Comparison of ENCODE assay signal across 18 cellular contexts in the genomic region with DNA sequence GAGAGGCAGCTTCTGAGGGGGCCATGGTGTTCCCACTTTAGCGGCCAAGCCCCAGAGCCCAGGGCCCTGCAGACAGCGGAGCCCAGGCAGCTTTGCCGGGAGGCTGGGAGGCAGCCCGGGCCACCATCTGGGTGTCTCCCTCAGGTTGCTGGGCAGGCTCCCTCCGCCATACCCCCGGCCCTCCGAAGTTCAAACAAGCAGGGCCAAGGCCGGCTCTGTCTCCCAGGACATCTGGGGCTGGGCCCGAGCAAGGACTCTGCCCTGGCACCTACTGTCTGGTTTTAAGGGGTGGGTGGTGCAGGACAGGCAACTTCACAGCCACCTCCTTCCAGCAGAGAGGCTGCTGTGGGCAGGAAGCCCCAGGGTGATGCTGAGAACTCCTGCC. TPM values are rescaled to one million over a fixed set of nuclear protein-coding genes. Genes with fewer than 3 reads are reported as not detected.
A peak's percentile ranks its signal among the peaks of the same experiment; 100 is the strongest.
DNase-seq lines count a peak whose midpoint lies in the region; ATAC-seq and TF ChIP-seq lines count a peak whose summit lies in the region.
"Had no signal": no experiment of that assay in that cellular context is flagged by ENCODE, and none has a peak within 500 bp of the region (broad histone marks: within the 10 kb centered on the region; RNA-seq: fewer than 3 reads in every experiment).

No MANE protein-coding gene starts in this region.

- peaks cover 17% of the 10 kb centered on the region for H3K36me3 Mint-ChIP-seq in activated CD4-positive, alpha-beta T cell treated with anti-CD3 and anti-CD28 coated beads, Interleukin-2, amount 10 ng/mL, durations not matched to agents 24 days and 14 days (ENCODE audit: low read depth)

- no peaks in the 10 kb centered on the region for H3K9me3 Mint-ChIP-seq in activated CD4-positive, alpha-beta T cell treated with anti-CD3 and anti-CD28 coated beads, Interleukin-2, amount 10 ng/mL, durations not matched to agents 24 days and 14 days
- H3K9me3 Mint-ChIP-seq: HFFc6 had no signal

- H3K9ac ChIP-seq in HCT116 (ENCODE audit: low read length) = no peak overlapping the region
- H3K9ac ChIP-seq: GM23248 had no signal

- H3K79me2 ChIP-seq in HCT116 (ENCODE audit: insufficient read depth, low read length) = peaks cover 35% of the 10 kb centered on the region

- H3K27me3 ChIP-seq in right cardiac atrium (ENCODE audit: control insufficient read depth, insufficient read depth) = no peaks in the 10 kb centered on the region
- H3K27me3 ChIP-seq in HCT116 (ENCODE audit: insufficient read depth, low read length) = no peaks in the 10 kb centered on the region
- H3K27me3 ChIP-seq in psoas muscle (ENCODE audit: insufficient read depth in 3 of 3, low read length in 2 of 3) = no peaks in the 10 kb centered on the region
- H3K27me3 ChIP-seq: MG63, SJSA1 had no signal

- no peaks in the 10 kb centered on the region for H3K9me2 ChIP-seq in HCT116 (ENCODE audit: insufficient read depth)

- H3K4me3 ChIP-seq in right cardiac atrium (ENCODE audit: low read length) (no peak overlapping the region), HCT116 (replicated peaks in 1 of 2; ENCODE audit: low read depth in 1 of 2, low read length in 2 of 2) (no peak overlapping the region), psoas muscle (no peak overlapping the region)
- H3K4me3 ChIP-seq: GM23248, MG63, SJSA1 had no signal

- TF ChIP-seq RAD21 in HCT116 (IDR thresholded peaks at IDR 0.05; ENCODE audit: low read depth) = no peak

- in situ Hi-C loops in ACHN (cut with HindIII; ENCODE audit: low pct_ligation_motif_present, low pct_unique_long_range_greater_than_20kb, low sequenced_read_pairs) = no loop called here

- peaks cover 5% of the 10 kb centered on the region for H3K4me1 Mint-ChIP-seq in activated CD4-positive, alpha-beta T cell treated with anti-CD3 and anti-CD28 coated beads, Interleukin-2, amount 10 ng/mL, durations not matched to agents 24 days and 14 days

- H3K9me3 ChIP-seq in right cardiac atrium (ENCODE audit: control insufficient read depth, low read length) = no peaks in the 10 kb centered on the region
- H3K9me3 ChIP-seq in HCT116 (ENCODE audit: control insufficient read depth in 1 of 2, insufficient read depth in 1 of 2, low read depth in 1 of 2, low read length in 2 of 2) = no peaks in the 10 kb centered on the region
- H3K9me3 ChIP-seq in psoas muscle = no peaks in the 10 kb centered on the region
- H3K9me3 ChIP-seq: MG63, SJSA1 had no signal

- CTCF ChIA-PET in HCT116 (lab: Charles Lee) = no interaction called here

- no peak for ATAC-seq in right cardiac atrium
- no peak for ATAC-seq in left ventricle myocardium superior
- ATAC-seq in HCT116 = no peak
- no peak for ATAC-seq in psoas muscle

- 86% methylated on average over 9 of the region's 9 CpGs for WGBS in right cardiac atrium
- WGBS in psoas muscle, 3 donors = 86 to 100% (median 90%) methylated on average over 4 to 9 of the region's 9 CpGs

- RAD21 ChIA-PET in HCT116 (lab: Charles Lee; ENCODE audit: low non-redundant PET in 1 of 2, low total read pairs in 2 of 2, uncharacterized antibody in 2 of 2, unreplicated experiment in 2 of 2) = no interaction called here

- no TSS peak for BruUV-seq in HCT116 (replicated peaks; lab: Mats Ljungman, UMichigan)

- no peak overlapping the region for H3K27ac Mint-ChIP-seq in activated CD4-positive, alpha-beta T cell treated with anti-CD3 and anti-CD28 coated beads, Interleukin-2, amount 10 ng/mL, durations not matched to agents 24 days and 14 days
- H3K27ac Mint-ChIP-seq: B cell, HFFc6 had no signal

- H3K4me1 ChIP-seq in right cardiac atrium (ENCODE audit: control insufficient read depth, insufficient read depth, low read length) (peaks cover 6% of the 10 kb centered on the region), HCT116 (ENCODE audit: control insufficient read depth in 1 of 2, insufficient read depth in 2 of 2, low read length in 2 of 2) (peaks cover 11 to 22% of the 10 kb centered on the region in 2 experiments; a peak in 3 of 4 replicates), psoas muscle (peaks cover 9% of the 10 kb centered on the region)

- no peaks in the 10 kb centered on the region for H3K27me3 Mint-ChIP-seq in activated CD4-positive, alpha-beta T cell treated with anti-CD3 and anti-CD28 coated beads, Interleukin-2, amount 10 ng/mL, durations not matched to agents 24 days and 14 days
- H3K27me3 Mint-ChIP-seq: B cell had no signal

- H3K36me3 ChIP-seq in HCT116 (ENCODE audit: control insufficient read depth in 1 of 2, insufficient read depth in 2 of 2, low read length in 2 of 2) (peaks cover 15 to 59% of the 10 kb centered on the region in 2 experiments), psoas muscle (ENCODE audit: insufficient read depth in 1 of 2, low read depth in 1 of 2) (peaks cover 10 to 62% of the 10 kb centered on the region in 2 donors)

- intact Hi-C loops in right cardiac atrium (cut with DNase I) = no loop called here
- intact Hi-C loops in left ventricle myocardium superior (cut with micrococcal nuclease) = no loop called here
- intact Hi-C loops in HCT116 (cut with micrococcal nuclease) = no loop called here
- intact Hi-C loops in psoas muscle (cut with DNase I) = no loop called here
- intact Hi-C loops in activated CD4-positive, alpha-beta T cell treated with anti-CD3 and anti-CD28 coated beads, Interleukin-2, amount 10 ng/mL, durations not matched to agents 24 days and 14 days (cut with micrococcal nuclease) = no loop called here

- no peak overlapping the region for H3K4me2 ChIP-seq in HCT116 (ENCODE audit: low read length)

- no peak overlapping the region for H2AFZ ChIP-seq in HCT116 (ENCODE audit: low read depth, low read length, poor library complexity, severe bottlenecking)
- H2AFZ ChIP-seq: GM23248 had no signal

- peak in 2 of 3 donors; percentile 29 to 54 for DNase-seq in right cardiac atrium
- no peak for DNase-seq in left ventricle myocardium superior
- no peak for DNase-seq in HCT116 (ENCODE audit: low read depth, low spot score)
- DNase-seq in psoas muscle = peak; percentile 12 to 42
- no peak for DNase-seq in ACHN
- no peak for DNase-seq in activated CD4-positive, alpha-beta T cell treated with anti-CD3 and anti-CD28 coated beads, Interleukin-2, amount 10 ng/mL, durations not matched to agents 24 days and 14 days
- DNase-seq: DMS153, GM23248, H7, HFFc6, KG1, MG63, NCI-H2029, NCI-H446, NCI-H524 treated with DMSO at 0.1 percent for 48 hours, NCI-H774 had no signal

- POLR2A ChIA-PET in HCT116 (lab: Charles Lee) = no interaction called here

- H4K20me1 ChIP-seq in HCT116 (ENCODE audit: insufficient read depth) = no peaks in the 10 kb centered on the region; the same call in 1 of the 2 replicates

- TF ChIP-seq CTCF in HCT116 (IDR thresholded peaks at IDR 0.05 in 2 of 3, conservative IDR thresholded peaks at IDR 0.05 in 1 of 3; ENCODE audit: borderline replicate concordance in 1 of 3, insufficient read depth in 1 of 3, low read depth in 2 of 3, low read length in 2 of 3) (no peak), psoas muscle (IDR thresholded peaks at IDR 0.05) (no peak)

- no peak overlapping the region for H3K4me3 Mint-ChIP-seq in activated CD4-positive, alpha-beta T cell treated with anti-CD3 and anti-CD28 coated beads, Interleukin-2, amount 10 ng/mL, durations not matched to agents 24 days and 14 days
- H3K4me3 Mint-ChIP-seq: B cell, HFFc6 had no signal

- no peak overlapping the region for H3K27ac ChIP-seq in right cardiac atrium (ENCODE audit: low read length)
- H3K27ac ChIP-seq in HCT116 (ENCODE audit: low read depth, low read length) = peak overlapping the region; percentile 19; the same call in 1 of the 2 replicates
- H3K27ac ChIP-seq in psoas muscle = no peak overlapping the region
- H3K27ac ChIP-seq: GM23248, SJSA1 had no signal

- TF ChIP-seq POLR2A in HCT116 (IDR thresholded peaks at IDR 0.05; ENCODE audit: borderline replicate concordance, extremely low read depth, insufficient read depth, insufficient read length) = no peak

RNA-seq across cellular contexts. Expression of a gene that starts 2.6 kb away (rescaled TPM):
- total RNA-seq in right cardiac atrium = 10 to 100 TPM; 51.3 to 63.1 (median 58.4) TPM
- polyA plus RNA-seq in right cardiac atrium = 82.1 TPM
- total RNA-seq in left ventricle myocardium superior = 67.7 TPM
- total RNA-seq in HCT116 (2021; ENCODE audit: unreplicated experiment) = 176 TPM
- 120 and 129 TPM in 2 replicates for polyA plus RNA-seq in HCT116 (2012)
- 100 to 1,000 TPM in 3 of 4 donors, 10 to 100 TPM in 1; 72.6 to 136 (median 104) TPM for total RNA-seq in psoas muscle
- polyA plus RNA-seq in psoas muscle = 100 to 1,000 TPM; 117 to 170 (median 133) TPM
- total RNA-seq in activated CD4-positive, alpha-beta T cell treated with anti-CD3 and anti-CD28 coated beads, Interleukin-2, amount 10 ng/mL, durations not matched to agents 24 days and 14 days = 230 and 232 TPM in 2 replicates

RNA-seq across cellular contexts. Expression of a gene that starts 11.3 kb away (rescaled TPM):
- total RNA-seq in right cardiac atrium (10 to 100 TPM; 87.1 to 93.7 (median 90.6) TPM), left ventricle myocardium superior (90.6 TPM), HCT116 (2021; ENCODE audit: unreplicated experiment) (205 TPM), psoas muscle (100 to 1,000 TPM in 2 of 4 donors, 10 to 100 TPM in 2; 89.8 to 112 (median 97.7) TPM)
- polyA plus RNA-seq in right cardiac atrium (75.1 TPM), psoas muscle (100 to 1,000 TPM in 2 of 3 donors, 10 to 100 TPM in 1; 87.1 to 114 (median 104) TPM)
- polyA plus RNA-seq in HCT116 (2012) = 154 and 156 TPM in 2 replicates
- total RNA-seq in activated CD4-positive, alpha-beta T cell treated with anti-CD3 and anti-CD28 coated beads, Interleukin-2, amount 10 ng/mL, durations not matched to agents 24 days and 14 days = 117 and 118 TPM in 2 replicates

RNA-seq across cellular contexts. Expression of a gene that starts 11.4 kb away (rescaled TPM):
- total RNA-seq in right cardiac atrium (10 to 100 TPM; 19.0 to 25.1 (median 20.2) TPM), left ventricle myocardium superior (21.8 TPM), HCT116 (2021; ENCODE audit: unreplicated experiment) (52.0 TPM), psoas muscle (10 to 100 TPM; 27.1 to 37.3 (median 29.3) TPM)
- polyA plus RNA-seq in right cardiac atrium (25.4 TPM), psoas muscle (10 to 100 TPM; 31.0 to 40.7 (median 37.3) TPM)
- 53.5 and 62.2 TPM in 2 replicates for polyA plus RNA-seq in HCT116 (2012)
- total RNA-seq in activated CD4-positive, alpha-beta T cell treated with anti-CD3 and anti-CD28 coated beads, Interleukin-2, amount 10 ng/mL, durations not matched to agents 24 days and 14 days = 21.4 and 30.8 TPM in 2 replicates

RNA-seq across cellular contexts. Expression of a gene that starts 25.5 kb away (rescaled TPM):
- total RNA-seq in right cardiac atrium = 100 to 1,000 TPM; 127 to 181 (median 168) TPM
- polyA plus RNA-seq in right cardiac atrium = 196 TPM
- 177 TPM for total RNA-seq in left ventricle myocardium superior
- 306 TPM for total RNA-seq in HCT116 (2021; ENCODE audit: unreplicated experiment)
- polyA plus RNA-seq in HCT116 (2012) = 324 and 351 TPM in 2 replicates
- total RNA-seq in psoas muscle = 100 to 1,000 TPM; 111 to 216 (median 155) TPM
- 100 to 1,000 TPM; 117 to 158 (median 147) TPM for polyA plus RNA-seq in psoas muscle
- 128 TPM in 2 replicates for total RNA-seq in activated CD4-positive, alpha-beta T cell treated with anti-CD3 and anti-CD28 coated beads, Interleukin-2, amount 10 ng/mL, durations not matched to agents 24 days and 14 days

RNA-seq across cellular contexts. Expression of a gene that starts 31.5 kb away (rescaled TPM):
- total RNA-seq in right cardiac atrium (1 to 10 TPM; 1.0 to 2.0 (median 1.5) TPM), left ventricle myocardium superior (1.8 TPM), HCT116 (2021; ENCODE audit: unreplicated experiment) (120 TPM), psoas muscle (not detected)
- polyA plus RNA-seq in right cardiac atrium (2.4 TPM), psoas muscle (under 1 TPM in 2 of 3 donors, not detected in 1; 0.05 to 0.83 TPM)
- polyA plus RNA-seq in HCT116 (2012) = 114 and 123 TPM in 2 replicates
- total RNA-seq in activated CD4-positive, alpha-beta T cell treated with anti-CD3 and anti-CD28 coated beads, Interleukin-2, amount 10 ng/mL, durations not matched to agents 24 days and 14 days = 11.5 and 12.1 TPM in 2 replicates

Comparison
In these comparisons a context has a peak if more than half of its experiments do, and no peak if none do; other contexts are left out.
1. DNase-seq: peak in right cardiac atrium (2 of 3) and psoas muscle (2 of 2); none in left ventricle myocardium superior (single experiment), HCT116 (single experiment), ACHN (single experiment) and activated CD4-positive, alpha-beta T cell treated with anti-CD3 and anti-CD28 coated beads, Interleukin-2, amount 10 ng/mL, durations not matched to agents 24 days and 14 days (single experiment).